In genomic region chr17:10172241-10172741, GRCh38 we compare ENCODE assay signal across 1 cellular context.
TF ChIP-seq lines count a peak whose summit lies in the region.

No MANE protein-coding gene starts in this region.

TF ChIP-seq in GM23338, 12 proteins besides CTCF, POLR2A, EP300 and RAD21 (continued from another document):
- TF ChIP-seq ZNF462 (CRISPR knock-in tag; IDR thresholded peaks at IDR 0.05) (no peak), POLR2AphosphoS5 (IDR thresholded peaks at IDR 0.05; ENCODE audit: low read depth) (no peak), CREB1 (CRISPR knock-in tag; IDR thresholded peaks at IDR 0.05; ENCODE audit: low read depth) (no peak), STAT1 (IDR thresholded peaks at IDR 0.05; ENCODE audit: unreplicated experiment) (no peak)
